ENCODE assay signal across 12 cellular contexts in genomic region chr2:222866358-222866960, GRCh38.
"Had no signal": no experiment of that assay in that cellular context is flagged by ENCODE, and none has a peak within 500 bp of the region (broad histone marks: within the 10 kb centered on the region; RNA-seq: fewer than 3 reads in every experiment).

No MANE protein-coding gene starts in this region.

- H3K27me3 ChIP-seq: pancreas, tibial nerve had no signal

- H3K36me3 ChIP-seq: pancreas, tibial nerve had no signal

- ATAC-seq: pancreas; stimulated activated naive B cell treated with anti-CD40 and anti-IgM and Interleukin-4, amounts not matched to agents 10 μg/mL and 1 μg/mL and 100 μg/mL, for 72 hours had no signal

- H3K4me3 ChIP-seq: pancreas, smooth muscle cell, tibial nerve had no signal

- H3K9me3 ChIP-seq: pancreas, tibial nerve had no signal

- DNase-seq: activated CD4-positive, alpha-beta T cell treated with anti-CD3 and anti-CD28 coated beads, Interleukin-2, amount 50 U/mL, for 4 hours; activated CD4-positive, CD25-positive, alpha-beta regulatory T cell treated with anti-CD3 and anti-CD28 coated beads, Interleukin-2, amount 50 U/mL, for 72 hours; activated effector memory CD4-positive, alpha-beta T cell treated with anti-CD3 and anti-CD28 coated beads, Interleukin-2, amount 50 U/mL, for 16 hours; activated T-cell treated with anti-CD3 and anti-CD28 coated beads, Interleukin-2, amount 50 U/mL, for 1 hour; amygdala; cerebellar nuclear complex; endodermal cell; erythroblast; pancreas; stimulated activated naive B cell treated with anti-CD40 and anti-IgM and Interleukin-4, amounts not matched to agents 10 μg/mL and 1 μg/mL and 100 μg/mL, for 72 hours had no signal

- H3K27ac ChIP-seq: pancreas, tibial nerve had no signal

- H3K4me2 ChIP-seq: smooth muscle cell had no signal
